10 cellular contexts compared by ENCODE assay signal in genomic region chr7:134932707-134933370, GRCh38. TPM values are rescaled to one million over a fixed set of nuclear protein-coding genes. Genes with fewer than 3 reads are reported as not detected.
A peak's percentile ranks its signal among the peaks of the same experiment; 100 is the strongest.
DNase-seq lines count a peak whose midpoint lies in the region; ATAC-seq and TF ChIP-seq lines count a peak whose summit lies in the region.
"Had no signal": no experiment of that assay in that cellular context is flagged by ENCODE, and none has a peak within 500 bp of the region (broad histone marks: within the 10 kb centered on the region; RNA-seq: fewer than 3 reads in every experiment).

No MANE protein-coding gene starts in this region.

- H3K4me3 ChIP-seq in esophagus squamous epithelium: peak overlapping the region in 1 of 4 donors; percentile 9

- H3K9me3 ChIP-seq in esophagus squamous epithelium: no peaks in the 10 kb centered on the region

- H3K27me3 ChIP-seq in esophagus squamous epithelium: no peaks in the 10 kb centered on the region

- TF ChIP-seq POLR2A in esophagus squamous epithelium (IDR thresholded peaks at IDR 0.05): no peak

- intact Hi-C loops in activated CD8-positive, alpha-beta T cell treated with anti-CD3 and anti-CD28 coated beads for 36 hours (cut with micrococcal nuclease): no loop called here
- intact Hi-C loops in esophagus squamous epithelium (cut with DNase I): no loop called here

- H3K4me1 ChIP-seq in esophagus squamous epithelium: peaks cover 0 to 34% (median 0%) of the 10 kb centered on the region in 3 donors

- peaks cover 0 to 46% (median 0%) of the 10 kb centered on the region in 3 donors for H3K36me3 ChIP-seq in esophagus squamous epithelium

- H3K9me3 Mint-ChIP-seq in activated CD8-positive, alpha-beta T cell treated with anti-CD3 and anti-CD28 coated beads, Interleukin-2, amount 10 ng/mL, durations not matched to agents 7 days and 5 days (ENCODE audit: insufficient read depth): no peaks in the 10 kb centered on the region
- H3K9me3 Mint-ChIP-seq in activated CD8-positive, alpha-beta T cell treated with anti-CD3 and anti-CD28 coated beads for 36 hours: no peaks in the 10 kb centered on the region
- H3K9me3 Mint-ChIP-seq in immature natural killer cell: no peaks in the 10 kb centered on the region

- POLR2A ChIA-PET in activated CD8-positive, alpha-beta T cell treated with anti-CD3 and anti-CD28 coated beads, Interleukin-2, amount 10 ng/mL, durations not matched to agents 7 days and 5 days (lab: Charles Lee): no interaction called here
- POLR2A ChIA-PET in activated CD8-positive, alpha-beta T cell treated with anti-CD3 and anti-CD28 coated beads for 36 hours (lab: Charles Lee): no interaction called here

- ATAC-seq in activated CD8-positive, alpha-beta T cell treated with anti-CD3 and anti-CD28 coated beads, Interleukin-2, amount 10 ng/mL, durations not matched to agents 7 days and 5 days: no peak
- ATAC-seq in activated CD8-positive, alpha-beta T cell treated with anti-CD3 and anti-CD28 coated beads for 36 hours: no peak
- ATAC-seq in HG03469 (IDR thresholded peaks at IDR 0.05; ENCODE audit: unreplicated experiment): peak; percentile 63

- H3K36me3 Mint-ChIP-seq in activated CD8-positive, alpha-beta T cell treated with anti-CD3 and anti-CD28 coated beads, Interleukin-2, amount 10 ng/mL, durations not matched to agents 7 days and 5 days (ENCODE audit: low read depth): no peaks in the 10 kb centered on the region
- H3K36me3 Mint-ChIP-seq in activated CD8-positive, alpha-beta T cell treated with anti-CD3 and anti-CD28 coated beads for 36 hours (ENCODE audit: low read depth): no peaks in the 10 kb centered on the region
- peaks cover 0 to 5% (median 0%) of the 10 kb centered on the region in 3 donors for H3K36me3 Mint-ChIP-seq in immature natural killer cell

- DNase-seq in activated CD8-positive, alpha-beta T cell treated with anti-CD3 and anti-CD28 coated beads, Interleukin-2, amount 10 ng/mL, durations not matched to agents 7 days and 5 days: no peak
- no peak for DNase-seq in activated CD8-positive, alpha-beta T cell treated with anti-CD3 and anti-CD28 coated beads for 36 hours
- no peak for DNase-seq in esophagus squamous epithelium (lab: John Stamatoyannopoulos, UW)
- DNase-seq in stromal cell of bone marrow (ENCODE audit: low read depth): peak; percentile 91
- DNase-seq in pons (ENCODE audit: low spot score): no peak
- DNase-seq in stimulated activated CD4-positive, alpha-beta T cell treated with anti-CD3 and anti-CD28 coated beads, Interleukin-15, amount 100 ng/mL, for 24 hours: no peak
- DNase-seq in immature natural killer cell: no peak

- H3K27ac Mint-ChIP-seq in activated CD8-positive, alpha-beta T cell treated with anti-CD3 and anti-CD28 coated beads, Interleukin-2, amount 10 ng/mL, durations not matched to agents 7 days and 5 days: peak overlapping the region; percentile 23
- H3K27ac Mint-ChIP-seq in activated CD8-positive, alpha-beta T cell treated with anti-CD3 and anti-CD28 coated beads for 36 hours: no peak overlapping the region
- peak overlapping the region in 1 of 6 donors; percentile 58 for H3K27ac Mint-ChIP-seq in immature natural killer cell

- H3K4me3 Mint-ChIP-seq in activated CD8-positive, alpha-beta T cell treated with anti-CD3 and anti-CD28 coated beads, Interleukin-2, amount 10 ng/mL, durations not matched to agents 7 days and 5 days: peak overlapping the region; percentile 35
- H3K4me3 Mint-ChIP-seq in activated CD8-positive, alpha-beta T cell treated with anti-CD3 and anti-CD28 coated beads for 36 hours: no peak overlapping the region
- H3K4me3 Mint-ChIP-seq in immature natural killer cell: peak overlapping the region in 2 of 5 donors; percentile 10 to 63
- H3K4me3 Mint-ChIP-seq: nephron had no signal

- peaks cover 11% of the 10 kb centered on the region for H3K4me1 Mint-ChIP-seq in activated CD8-positive, alpha-beta T cell treated with anti-CD3 and anti-CD28 coated beads, Interleukin-2, amount 10 ng/mL, durations not matched to agents 7 days and 5 days (ENCODE audit: low read depth)
- peaks cover 10% of the 10 kb centered on the region for H3K4me1 Mint-ChIP-seq in activated CD8-positive, alpha-beta T cell treated with anti-CD3 and anti-CD28 coated beads for 36 hours (ENCODE audit: low read depth)
- H3K4me1 Mint-ChIP-seq in immature natural killer cell: peaks cover 0 to 7% of the 10 kb centered on the region in 2 donors

- WGBS in esophagus squamous epithelium, 2 donors: 60 to 73% methylated on average over 9 to 14 of the region's 17 CpGs

- no peaks in the 10 kb centered on the region for H3K27me3 Mint-ChIP-seq in activated CD8-positive, alpha-beta T cell treated with anti-CD3 and anti-CD28 coated beads, Interleukin-2, amount 10 ng/mL, durations not matched to agents 7 days and 5 days (ENCODE audit: low read depth)
- no peaks in the 10 kb centered on the region for H3K27me3 Mint-ChIP-seq in activated CD8-positive, alpha-beta T cell treated with anti-CD3 and anti-CD28 coated beads for 36 hours
- H3K27me3 Mint-ChIP-seq in immature natural killer cell (ENCODE audit: low read depth in 3 of 3): peaks cover 0 to 4% (median 1%) of the 10 kb centered on the region in 3 donors

- CTCF ChIA-PET in activated CD8-positive, alpha-beta T cell treated with anti-CD3 and anti-CD28 coated beads, Interleukin-2, amount 10 ng/mL, durations not matched to agents 7 days and 5 days (lab: Charles Lee): no interaction called here
- CTCF ChIA-PET in activated CD8-positive, alpha-beta T cell treated with anti-CD3 and anti-CD28 coated beads for 36 hours (lab: Charles Lee): no interaction called here

- H3K27ac ChIP-seq in esophagus squamous epithelium: peak overlapping the region; percentile 50 to 79 (median 76)
- H3K27ac ChIP-seq: KMS-11 had no signal

- no peak for TF ChIP-seq CTCF in activated CD8-positive, alpha-beta T cell treated with anti-CD3 and anti-CD28 coated beads for 36 hours (IDR thresholded peaks at IDR 0.05)
- no peak for TF ChIP-seq CTCF in esophagus squamous epithelium (IDR thresholded peaks at IDR 0.05)

RNA-seq across cellular contexts. Expression of gene AGBL3, which starts 53.5 kb away (rescaled TPM):
- total RNA-seq in activated CD8-positive, alpha-beta T cell treated with anti-CD3 and anti-CD28 coated beads, Interleukin-2, amount 10 ng/mL, durations not matched to agents 7 days and 5 days: 1 to 10 TPM; 2.2 to 3.6 TPM
- total RNA-seq in activated CD8-positive, alpha-beta T cell treated with anti-CD3 and anti-CD28 coated beads for 36 hours: 1 to 10 TPM; 2.7 to 2.9 TPM
- total RNA-seq in esophagus squamous epithelium: 1 to 10 TPM in 1 of 4 donors, under 1 TPM in 3; 0.35 to 3.6 (median 0.55) TPM
- 1 to 10 TPM in 1 of 3 donors, under 1 TPM in 1, not detected in 1; 0.43 to 1.2 TPM for polyA plus RNA-seq in immature natural killer cell
